Comparison of ENCODE assay signal across 25 cellular contexts in genomic region chr2:31433541-31433940, GRCh38. TPM values are rescaled to one million over a fixed set of nuclear protein-coding genes. Genes with fewer than 3 reads are reported as not detected.
"Had no signal": no experiment of that assay in that cellular context is flagged by ENCODE, and none has a peak within 500 bp of the region (broad histone marks: within the 10 kb centered on the region; RNA-seq: fewer than 3 reads in every experiment).

No MANE protein-coding gene starts in this region.

- H3K36me3 ChIP-seq: left ventricle myocardium inferior, ovary, suprapubic skin, thoracic aorta, transverse colon, upper lobe of left lung had no signal

- H3K9me3 ChIP-seq: left ventricle myocardium inferior, mucosa of descending colon, ovary, suprapubic skin, thoracic aorta, transverse colon, upper lobe of left lung had no signal

- DNase-seq: head of caudate nucleus; hippocampal formation; kidney; left ventricle myocardium inferior; mesendoderm; mucosa of descending colon; naive thymus-derived CD4-positive, alpha-beta T cell; ovary; retina; right cardiac atrium; stimulated activated CD4-positive, alpha-beta T cell treated with anti-CD3 and anti-CD28 coated beads, Interleukin-12 subunit alpha, Interleukin-12 subunit beta, amount 100 ng/mL, for 4 hours; stimulated activated CD4-positive, alpha-beta T cell treated with anti-CD3 and anti-CD28 coated beads, Interleukin-15, amount 100 ng/mL, for 24 hours; stimulated activated CD4-positive, alpha-beta T cell treated with anti-CD3 and anti-CD28 coated beads, Interleukin-2, amount 100 ng/mL, for 24 hours; stimulated activated CD4-positive, alpha-beta T cell treated with anti-CD3 and anti-CD28 coated beads, Interleukin-4, amount 100 ng/mL, for 1 hour; stimulated activated naive CD4-positive, alpha-beta T cell; transverse colon; upper lobe of left lung had no signal

- H3K4me3 ChIP-seq: left ventricle myocardium inferior, lung, mucosa of descending colon, ovary, skin epidermis, suprapubic skin, thoracic aorta, transverse colon, upper lobe of left lung had no signal

- H3K27ac ChIP-seq: left ventricle myocardium inferior, ovary, skin epidermis, suprapubic skin, thoracic aorta, transverse colon, upper lobe of left lung had no signal

- H3K27me3 ChIP-seq: ovary, suprapubic skin, transverse colon, upper lobe of left lung had no signal

- H3K4me1 ChIP-seq: left ventricle myocardium inferior, suprapubic skin, upper lobe of left lung had no signal

- ATAC-seq: mucosa of descending colon; naive thymus-derived CD4-positive, alpha-beta T cell; natural killer cell treated with Interleukin-12 subunit alpha and Interleukin-12 subunit beta and Interleukin-15 and Interleukin-18, amount 100 ng/mL, for 72 hours; right cardiac atrium; sciatic nerve had no signal

RNA-seq across cellular contexts. Expression of gene XDH, which starts 19.0 kb away (rescaled TPM):
- total RNA-seq: pulmonary artery endothelial cell, subcutaneous adipose tissue, thoracic aorta had no signal
